ENCODE assay signal across 8 cellular contexts in the genomic region with DNA sequence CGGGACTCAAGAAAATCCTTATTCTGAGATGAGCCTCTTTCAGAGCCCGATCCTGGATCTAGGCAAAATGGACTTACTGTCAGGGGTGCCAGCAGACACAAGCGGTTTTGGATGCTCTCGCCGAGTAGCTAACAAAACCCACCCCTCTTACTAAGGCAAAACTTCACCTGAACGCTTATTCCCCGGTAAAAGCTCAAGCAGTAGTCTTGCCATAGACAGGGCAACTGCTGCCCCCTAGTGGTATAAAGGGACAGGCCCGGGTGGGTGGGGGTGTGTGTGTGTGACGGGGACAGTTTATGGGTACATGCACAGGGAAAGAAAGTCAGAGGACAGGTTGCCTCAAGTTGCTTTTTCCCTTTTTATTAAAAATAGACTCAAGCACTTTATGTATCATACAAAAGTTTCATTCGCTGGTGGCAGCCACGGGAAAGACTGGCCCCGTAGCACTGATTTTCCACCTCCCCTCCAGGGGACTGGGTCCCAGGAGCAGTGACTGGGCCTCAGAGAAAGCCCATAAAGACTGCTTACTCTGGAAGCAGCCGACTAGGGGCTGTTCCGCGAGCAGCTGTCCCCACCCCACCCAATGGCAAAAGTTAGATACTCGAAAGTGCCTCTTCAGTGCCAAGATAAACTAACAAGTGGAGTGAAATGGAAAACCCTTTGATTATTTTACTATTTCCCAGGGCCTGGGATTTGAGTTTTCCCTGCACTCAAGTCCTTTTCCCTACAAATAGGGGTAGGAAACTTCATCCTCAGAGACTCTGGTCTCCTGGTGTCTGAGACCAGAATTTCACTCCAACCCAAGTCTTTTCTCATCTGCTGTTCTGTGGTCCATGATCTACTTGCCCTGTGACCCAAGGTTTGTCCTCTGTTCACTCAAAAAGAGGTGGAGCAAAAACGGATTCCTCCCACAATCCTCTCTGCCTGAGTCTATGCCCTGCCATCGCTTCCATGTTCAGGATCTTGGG.
DNase-seq lines count a peak whose midpoint lies in the region; ATAC-seq, FAIRE-seq and TF ChIP-seq lines count a peak whose summit lies in the region.

No MANE protein-coding gene starts in this region.

- DNase-seq in HCEC 1CT = peak; percentile 56
- peak; percentile 30 for DNase-seq in NCI-H128 (lab: John Stamatoyannopoulos, UW; ENCODE audit: unreplicated experiment)
- DNase-seq in UCSD-AML1 (lab: John Stamatoyannopoulos, UW; ENCODE audit: unreplicated experiment) = peak; percentile 71
- peak; percentile 62 for DNase-seq in brain microvascular endothelial cell
- peak; percentile 73 for DNase-seq in iris pigment epithelial cell (ENCODE audit: low read depth)
- DNase-seq in stimulated activated CD4-positive, alpha-beta T cell treated with anti-CD3 and anti-CD28 coated beads, Interleukin-1b, Interleukin-23, amount 100 ng/mL, for 4 hours (ENCODE audit: low read depth in 2 of 2) = peak; percentile 72 to 89

- in situ Hi-C loops in brain microvascular endothelial cell (cut with HindIII; ENCODE audit: low pct_ligation_motif_present, low sequenced_read_pairs) = loop anchor here (10.0 kb wide), 1 partner anchor 80 kb away; the partner anchor contains the start of gene UBE2L6

- H3K27me3 ChIP-seq in brain microvascular endothelial cell (replicated peaks) = peaks cover 20% of the 10 kb centered on the region

- H3K36me3 ChIP-seq in brain microvascular endothelial cell (replicated peaks) = no peaks in the 10 kb centered on the region

- ATAC-seq in GM19467 (IDR thresholded peaks at IDR 0.05; ENCODE audit: unreplicated experiment) = no peak

- FAIRE-seq in G401.6 (lab: Jason Lieb, UNC) = peak; percentile 93

- no peak overlapping the region for H3K27ac ChIP-seq in brain microvascular endothelial cell

- peak; percentile 92 for TF ChIP-seq CTCF in brain microvascular endothelial cell (IDR thresholded peaks at IDR 0.05; ENCODE audit: low read depth, low read length, missing control alignments)

- no peak overlapping the region for H3K4me3 ChIP-seq in brain microvascular endothelial cell (ENCODE audit: low read depth, low read length)

Comparison
In these comparisons a context has a peak if more than half of its experiments do, and no peak if none do; other contexts are left out.
1. DNase-seq: peak in every context shown above with its lines; median percentile 80 in stimulated activated CD4-positive, alpha-beta T cell treated with anti-CD3 and anti-CD28 coated beads, Interleukin-1b, Interleukin-23, amount 100 ng/mL, for 4 hours; 73 in iris pigment epithelial cell; 71 in UCSD-AML1; 62 in brain microvascular endothelial cell; 56 in HCEC 1CT; 30 in NCI-H128.